ENCODE assay signal across 17 cellular contexts in the genomic region with DNA sequence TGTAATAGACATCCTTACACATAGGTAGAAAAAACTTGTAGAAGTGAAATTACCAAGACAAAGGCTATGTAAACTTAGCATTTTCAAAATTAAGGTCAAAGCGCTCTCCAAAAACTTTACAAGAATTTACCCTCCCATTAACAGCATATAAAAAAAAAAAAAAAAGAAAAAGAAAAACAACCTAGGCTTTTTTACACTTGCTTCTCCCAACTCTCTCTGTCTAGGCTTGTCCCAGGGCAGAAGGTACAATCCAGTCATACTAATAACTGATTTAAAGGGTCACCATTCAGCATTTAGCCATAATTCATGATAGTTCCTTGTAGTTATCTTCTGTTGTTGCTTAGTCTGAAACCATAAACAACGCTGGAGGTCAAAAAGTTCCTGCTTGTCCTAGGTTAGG.
DNase-seq lines count a peak whose midpoint lies in the region; ATAC-seq and TF ChIP-seq lines count a peak whose summit lies in the region.
"Had no signal": no experiment of that assay in that cellular context is flagged by ENCODE, and none has a peak within 500 bp of the region (broad histone marks: within the 10 kb centered on the region; RNA-seq: fewer than 3 reads in every experiment).

No MANE protein-coding gene starts in this region.

- H2AFZ ChIP-seq in KMS-11 (ENCODE audit: low read depth) = no peak overlapping the region

- peaks cover 38% of the 10 kb centered on the region for H3K79me2 ChIP-seq in KMS-11 (ENCODE audit: insufficient read depth, low read depth)

- no peak for ATAC-seq in central memory CD8-positive, alpha-beta T cell (replicated peaks; ENCODE audit: extremely low read depth, poor library complexity, severe bottlenecking)
- ATAC-seq in stimulated activated naive B cell treated with anti-CD40 and anti-IgM and Interleukin-4, amounts not matched to agents 10 μg/mL and 1 μg/mL and 100 μg/mL, for 72 hours (replicated peaks) = no peak
- ATAC-seq in GM18858 (IDR thresholded peaks at IDR 0.05; ENCODE audit: unreplicated experiment) (no peak), HG03196 (IDR thresholded peaks at IDR 0.05; ENCODE audit: unreplicated experiment) (no peak)
- ATAC-seq: K562, Panc1 had no signal

- H3K4me1 ChIP-seq in HEK293 (ENCODE audit: control insufficient read depth, insufficient read depth, low read length) = peaks cover 48% of the 10 kb centered on the region
- H3K4me1 ChIP-seq in KMS-11 (ENCODE audit: low read depth, poor library complexity, severe bottlenecking) = peaks cover 79% of the 10 kb centered on the region

- H3K9me3 Mint-ChIP-seq in central memory CD8-positive, alpha-beta T cell = no peaks in the 10 kb centered on the region
- H3K9me3 Mint-ChIP-seq in stimulated activated naive B cell treated with anti-CD40 and anti-IgM and Interleukin-4, amounts not matched to agents 10 μg/mL and 1 μg/mL and 100 μg/mL, for 72 hours = peaks cover 0 to 2% of the 10 kb centered on the region in 2 donors

- CTCF ChIA-PET in HEK293 (lab: Yijun Ruan, JAX) = interaction anchor here (0.8 kb wide), 1 partner anchor 108 kb away, joined by 3 read pairs; no protein-coding TSS in a partner anchor

- H3K4me2 ChIP-seq in KMS-11 = peak overlapping the region; percentile 74; the same call in 1 of the 2 replicates
- H3K4me2 ChIP-seq: BLaER1 treated with 17β-estradiol and CSF1 and Interleukin-3, amounts not matched to agents 10 nM and 100 nM had no signal

- POLR2A ChIA-PET in HEK293 (lab: Yijun Ruan, JAX) = no interaction called here

- peak overlapping the region; percentile 67 for H3K27ac Mint-ChIP-seq in central memory CD8-positive, alpha-beta T cell (ENCODE audit: low read depth)
- peak overlapping the region; percentile 42 for H3K27ac Mint-ChIP-seq in stimulated activated naive B cell treated with anti-CD40 and anti-IgM and Interleukin-4, amounts not matched to agents 10 μg/mL and 1 μg/mL and 100 μg/mL, for 72 hours

- no peak overlapping the region for H3K4me3 Mint-ChIP-seq in central memory CD8-positive, alpha-beta T cell
- H3K4me3 Mint-ChIP-seq in stimulated activated naive B cell treated with anti-CD40 and anti-IgM and Interleukin-4, amounts not matched to agents 10 μg/mL and 1 μg/mL and 100 μg/mL, for 72 hours = no peak overlapping the region

- H3K36me3 ChIP-seq in HEK293 (ENCODE audit: control insufficient read depth in 2 of 2, insufficient read depth in 1 of 2, low read length in 2 of 2) (no peaks in the 10 kb centered on the region), KMS-11 (ENCODE audit: insufficient read depth) (no peaks in the 10 kb centered on the region)
- H3K36me3 ChIP-seq: HAP-1 had no signal

- peaks cover 59% of the 10 kb centered on the region for H3K4me1 Mint-ChIP-seq in central memory CD8-positive, alpha-beta T cell
- peaks cover 63 to 87% of the 10 kb centered on the region in 2 donors for H3K4me1 Mint-ChIP-seq in stimulated activated naive B cell treated with anti-CD40 and anti-IgM and Interleukin-4, amounts not matched to agents 10 μg/mL and 1 μg/mL and 100 μg/mL, for 72 hours

- H3K27me3 Mint-ChIP-seq in central memory CD8-positive, alpha-beta T cell = no peaks in the 10 kb centered on the region
- H3K27me3 Mint-ChIP-seq in stimulated activated naive B cell treated with anti-CD40 and anti-IgM and Interleukin-4, amounts not matched to agents 10 μg/mL and 1 μg/mL and 100 μg/mL, for 72 hours = no peaks in the 10 kb centered on the region

- peaks cover 5% of the 10 kb centered on the region for H3K36me3 Mint-ChIP-seq in central memory CD8-positive, alpha-beta T cell (ENCODE audit: insufficient read depth)
- H3K36me3 Mint-ChIP-seq in stimulated activated naive B cell treated with anti-CD40 and anti-IgM and Interleukin-4, amounts not matched to agents 10 μg/mL and 1 μg/mL and 100 μg/mL, for 72 hours = peaks cover 35 to 56% of the 10 kb centered on the region in 2 donors

- DNase-seq in central memory CD8-positive, alpha-beta T cell (ENCODE audit: low spot score in 2 of 2) = no peak
- no peak for DNase-seq in stimulated activated naive B cell treated with anti-CD40 and anti-IgM and Interleukin-4, amounts not matched to agents 10 μg/mL and 1 μg/mL and 100 μg/mL, for 72 hours
- DNase-seq in HT-29 (ENCODE audit: low spot score) = no peak
- DNase-seq: COR-L47, NCI-H1048, NCI-H1694, NCI-H446, NCI-H748 treated with DMSO at 0.1 percent for 48 hours, SHP77 treated with DMSO at 0.1 percent for 48 hours had no signal

- no peak overlapping the region for H3K4me3 ChIP-seq in HEK293 (ENCODE audit: low read depth, low read length)
- H3K4me3 ChIP-seq in KMS-11 (IDR thresholded peaks at IDR 0.05; ENCODE audit: insufficient read depth, low read depth, low read length) = no peak overlapping the region
- H3K4me3 ChIP-seq: BLaER1 treated with 17β-estradiol and CSF1 and Interleukin-3, amounts not matched to agents 10 nM and 100 nM; HAP-1; K562 had no signal

- TF ChIP-seq CTCF in HEK293 (tag by site-specific recombination; IDR thresholded peaks at IDR 0.05) = no peak
- no peak for TF ChIP-seq CTCF in KMS-11 (conservative IDR thresholded peaks at IDR 0.05; ENCODE audit: low read depth, low read length)

- no peaks in the 10 kb centered on the region for H3K27me3 ChIP-seq in KMS-11 (ENCODE audit: insufficient read depth, low read depth)
- H3K27me3 ChIP-seq: BLaER1 treated with 17β-estradiol and CSF1 and Interleukin-3, amounts not matched to agents 10 nM and 100 nM had no signal

- H3K27ac ChIP-seq in HEK293 (ENCODE audit: extremely low read depth, low read depth, low read length) = no peak overlapping the region
- H3K27ac ChIP-seq in KMS-11 = no peak overlapping the region
- H3K27ac ChIP-seq: BLaER1 treated with 17β-estradiol and CSF1 and Interleukin-3, amounts not matched to agents 10 nM and 100 nM had no signal

- H3K9ac ChIP-seq in KMS-11 = no peak overlapping the region
- H3K9ac ChIP-seq: BLaER1 treated with 17β-estradiol and CSF1 and Interleukin-3, amounts not matched to agents 10 nM and 100 nM had no signal

- no peaks in the 10 kb centered on the region for H4K20me1 ChIP-seq in KMS-11 (ENCODE audit: insufficient read depth)

- H3K9me3 ChIP-seq in HEK293 (ENCODE audit: control insufficient read depth, insufficient read depth, low read depth, low read length) = no peaks in the 10 kb centered on the region
- H3K9me3 ChIP-seq: HAP-1 had no signal

TF ChIP-seq in HEK293, 187 proteins besides CTCF, POLR2A, EP300 and RAD21 (continues in another document):
- TF ChIP-seq ZNF600 (tag by site-specific recombination; IDR thresholded peaks at IDR 0.05) = no peak
- TF ChIP-seq ZNF324 (tag by site-specific recombination; IDR thresholded peaks at IDR 0.05) = no peak
- TF ChIP-seq PRDM6 (tag by site-specific recombination; IDR thresholded peaks at IDR 0.05) = peak; percentile 83
- TF ChIP-seq ZNF664 (tag by site-specific recombination; IDR thresholded peaks at IDR 0.05) = peak; percentile 51; the same call in 1 of the 2 replicates
- no peak for TF ChIP-seq OSR2 (tag by site-specific recombination; IDR thresholded peaks at IDR 0.05)
- 0 out of 2 replicates have a peak, but pooled peaks have one; percentile 12 for TF ChIP-seq GFI1B (tag by site-specific recombination; IDR thresholded peaks at IDR 0.05)
- TF ChIP-seq ZNF211 (tag by site-specific recombination; IDR thresholded peaks at IDR 0.05; ENCODE audit: low read depth) = no peak
- peak; percentile 80 for TF ChIP-seq ZBTB20 (tag by site-specific recombination; IDR thresholded peaks at IDR 0.05)
- TF ChIP-seq ZNF169 (tag by site-specific recombination; IDR thresholded peaks at IDR 0.05) = no peak
- TF ChIP-seq ZNF174 (tag by site-specific recombination; IDR thresholded peaks at IDR 0.05) = no peak
- TF ChIP-seq ZFP69B (tag by site-specific recombination; IDR thresholded peaks at IDR 0.05) = no peak
- no peak for TF ChIP-seq KLF8 (tag by site-specific recombination; IDR thresholded peaks at IDR 0.05)
- peak; percentile 59 for TF ChIP-seq FEZF1 (tag by site-specific recombination; IDR thresholded peaks at IDR 0.05)
- no peak for TF ChIP-seq ZBTB17 (tag by site-specific recombination; IDR thresholded peaks at IDR 0.05)
- TF ChIP-seq ZBTB21 (tag by site-specific recombination; IDR thresholded peaks at IDR 0.05) = no peak
- TF ChIP-seq ZNF155 (tag by site-specific recombination; IDR thresholded peaks at IDR 0.05) = no peak
- TF ChIP-seq ZNF138 (tag by site-specific recombination; IDR thresholded peaks at IDR 0.05; ENCODE audit: borderline replicate concordance) = no peak
- TF ChIP-seq ZNF776 (tag by site-specific recombination; IDR thresholded peaks at IDR 0.05; ENCODE audit: borderline replicate concordance) = no peak
- TF ChIP-seq ZIC2 (tag by site-specific recombination; IDR thresholded peaks at IDR 0.05) = no peak
- TF ChIP-seq GLI4 (tag by site-specific recombination; IDR thresholded peaks at IDR 0.05) = no peak
- no peak for TF ChIP-seq ZNF639 (tag by site-specific recombination; IDR thresholded peaks at IDR 0.05)
- TF ChIP-seq ZNF132 (tag by site-specific recombination; IDR thresholded peaks at IDR 0.05; ENCODE audit: borderline replicate concordance) = no peak
- TF ChIP-seq ZNF514 (tag by site-specific recombination; IDR thresholded peaks at IDR 0.05) = no peak
